In the genomic region with DNA sequence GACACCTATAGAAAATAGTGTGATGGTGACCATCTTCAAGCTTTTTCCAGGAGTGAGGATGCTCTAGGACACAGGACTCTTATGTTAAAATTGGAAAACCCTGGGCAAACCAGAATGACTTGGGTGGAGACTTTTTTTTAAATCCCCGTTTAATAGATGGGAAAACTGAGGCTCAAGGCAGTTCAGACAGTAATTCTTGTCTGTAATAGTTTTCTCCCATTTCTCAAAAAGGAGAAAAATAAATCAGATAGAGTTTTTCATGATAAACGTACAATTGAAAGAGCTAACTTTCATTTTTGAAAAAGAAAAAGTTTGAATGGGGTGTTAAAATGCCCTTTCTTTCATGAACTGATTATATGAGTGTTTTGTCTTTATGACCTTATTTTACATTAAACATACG, we compare ENCODE assay signal across 26 cellular contexts. TPM values are rescaled to one million over a fixed set of nuclear protein-coding genes. Genes with fewer than 3 reads are reported as not detected.
DNase-seq lines count a peak whose midpoint lies in the region; ATAC-seq and TF ChIP-seq lines count a peak whose summit lies in the region.
"Had no signal": no experiment of that assay in that cellular context is flagged by ENCODE, and none has a peak within 500 bp of the region (broad histone marks: within the 10 kb centered on the region; RNA-seq: fewer than 3 reads in every experiment).

No MANE protein-coding gene starts in this region.

- H3K4me2 ChIP-seq in OCI-LY3 (ENCODE audit: low read length), result peak overlapping the region; percentile 90

- H3K4me3 ChIP-seq in OCI-LY3 (ENCODE audit: low read length) (peak overlapping the region; percentile 72), adipocyte (ENCODE audit: low read length) (no peak overlapping the region), uterus (no peak overlapping the region)
- H3K4me3 ChIP-seq: colonic mucosa, lower lobe of right lung, ovary, SK-N-MC had no signal

- POLR2A ChIA-PET in activated CD4-positive, alpha-beta memory T cell treated with anti-CD3 and anti-CD28 coated beads for 36 hours (lab: Charles Lee), result no interaction called here
- POLR2A ChIA-PET in activated CD4-positive, alpha-beta memory T cell treated with anti-CD3 and anti-CD28 coated beads, Interleukin-2, amount 10 ng/mL, durations not matched to agents 7 days and 5 days (lab: Charles Lee), result no interaction called here

- no peak for TF ChIP-seq POLR2A in uterus (IDR thresholded peaks at IDR 0.05)

- peak overlapping the region; percentile 65 for H3K9ac ChIP-seq in OCI-LY3 (ENCODE audit: low read length)
- peak overlapping the region; percentile 1 for H3K9ac ChIP-seq in adipocyte (ENCODE audit: low read length)

- peak overlapping the region; percentile 18 for H3K27ac Mint-ChIP-seq in activated CD4-positive, alpha-beta memory T cell treated with anti-CD3 and anti-CD28 coated beads for 36 hours
- H3K27ac Mint-ChIP-seq in activated CD4-positive, alpha-beta memory T cell treated with anti-CD3 and anti-CD28 coated beads, Interleukin-2, amount 10 ng/mL, durations not matched to agents 7 days and 5 days, result no peak overlapping the region
- H3K27ac Mint-ChIP-seq in stimulated activated effector memory CD8-positive, alpha-beta T cell treated with anti-CD3 and anti-CD28 coated beads, Interleukin-12 subunit alpha, Interleukin-12 subunit beta, amount 100 ng/mL, for 72 hours, result peak overlapping the region; percentile 77
- H3K27ac Mint-ChIP-seq: activated naive CD4-positive, alpha-beta T cell treated with anti-CD3 and anti-CD28 coated beads for 36 hours; nephron progenitor cell; T-helper 1 cell treated with Interleukin-12 subunit alpha and Interleukin-12 subunit beta and Interleukin-4 antibody, amounts not matched to agents 30 μg/mL and 1 μg/mL, for 36 hours had no signal

- no peak for DNase-seq in activated CD4-positive, alpha-beta memory T cell treated with anti-CD3 and anti-CD28 coated beads for 36 hours
- DNase-seq in activated CD4-positive, alpha-beta memory T cell treated with anti-CD3 and anti-CD28 coated beads, Interleukin-2, amount 10 ng/mL, durations not matched to agents 7 days and 5 days, result no peak
- DNase-seq in adipocyte (ENCODE audit: low read depth), result no peak
- no peak for DNase-seq in stimulated activated effector memory CD8-positive, alpha-beta T cell treated with anti-CD3 and anti-CD28 coated beads, Interleukin-12 subunit alpha, Interleukin-12 subunit beta, amount 100 ng/mL, for 72 hours (ENCODE audit: low spot score in 2 of 2)
- no peak for DNase-seq in uterus
- DNase-seq in DMS79 (lab: John Stamatoyannopoulos, UW), result no peak
- DNase-seq: activated CD4-positive, alpha-beta T cell treated with anti-CD3 and anti-CD28 coated beads for 1 hour; colonic mucosa; DMS53; effector memory CD4-positive, alpha-beta T cell; GF-D8; kidney glomerular epithelial cell; lower lobe of right lung; NCI-H1417 treated with DMSO at 0.1 percent for 48 hours; NCI-H2081; NCI-H226; NCI-H748 treated with DMSO at 0.1 percent for 48 hours; nephron progenitor cell; ovary had no signal

- H3K36me3 Mint-ChIP-seq in activated CD4-positive, alpha-beta memory T cell treated with anti-CD3 and anti-CD28 coated beads for 36 hours, result no peaks in the 10 kb centered on the region
- no peaks in the 10 kb centered on the region for H3K36me3 Mint-ChIP-seq in activated CD4-positive, alpha-beta memory T cell treated with anti-CD3 and anti-CD28 coated beads, Interleukin-2, amount 10 ng/mL, durations not matched to agents 7 days and 5 days (ENCODE audit: low read depth)
- no peaks in the 10 kb centered on the region for H3K36me3 Mint-ChIP-seq in stimulated activated effector memory CD8-positive, alpha-beta T cell treated with anti-CD3 and anti-CD28 coated beads, Interleukin-12 subunit alpha, Interleukin-12 subunit beta, amount 100 ng/mL, for 72 hours

- CTCF ChIA-PET in activated CD4-positive, alpha-beta memory T cell treated with anti-CD3 and anti-CD28 coated beads for 36 hours (lab: Charles Lee), result interaction anchor here (0.7 to 1.9 kb wide), 8 partner anchors 10 to 378 kb away, joined by 3 to 8 read pairs (median 3); no protein-coding TSS in a partner anchor
- CTCF ChIA-PET in activated CD4-positive, alpha-beta memory T cell treated with anti-CD3 and anti-CD28 coated beads, Interleukin-2, amount 10 ng/mL, durations not matched to agents 7 days and 5 days (lab: Charles Lee), result interaction anchor here (0.9 to 1.8 kb wide), 8 partner anchors 8 to 516 kb away, joined by 3 to 8 read pairs (median 3); no protein-coding TSS in a partner anchor

- H3K79me2 ChIP-seq in OCI-LY3 (ENCODE audit: low read length), result no peaks in the 10 kb centered on the region

- peaks cover 13% of the 10 kb centered on the region for H3K4me1 Mint-ChIP-seq in activated CD4-positive, alpha-beta memory T cell treated with anti-CD3 and anti-CD28 coated beads for 36 hours (ENCODE audit: low read depth)
- H3K4me1 Mint-ChIP-seq in activated CD4-positive, alpha-beta memory T cell treated with anti-CD3 and anti-CD28 coated beads, Interleukin-2, amount 10 ng/mL, durations not matched to agents 7 days and 5 days, result peaks cover 30% of the 10 kb centered on the region
- peaks cover 27% of the 10 kb centered on the region for H3K4me1 Mint-ChIP-seq in stimulated activated effector memory CD8-positive, alpha-beta T cell treated with anti-CD3 and anti-CD28 coated beads, Interleukin-12 subunit alpha, Interleukin-12 subunit beta, amount 100 ng/mL, for 72 hours

- no peak for ATAC-seq in stimulated activated effector memory CD8-positive, alpha-beta T cell treated with anti-CD3 and anti-CD28 coated beads, Interleukin-12 subunit alpha, Interleukin-12 subunit beta, amount 100 ng/mL, for 72 hours
- ATAC-seq in GM21423 (IDR thresholded peaks at IDR 0.05; ENCODE audit: unreplicated experiment), result no peak
- ATAC-seq: lower lobe of right lung had no signal

- H3K27ac ChIP-seq in OCI-LY3 (ENCODE audit: low read length), result peak overlapping the region; percentile 85
- no peak overlapping the region for H3K27ac ChIP-seq in uterus
- H3K27ac ChIP-seq: 22Rv1, colonic mucosa, lower lobe of right lung, ovary, SK-N-MC had no signal

- H4K20me1 ChIP-seq in OCI-LY3 (ENCODE audit: insufficient read depth, low read length), result no peaks in the 10 kb centered on the region

- H2AFZ ChIP-seq in OCI-LY3 (ENCODE audit: low read depth, low read length), result peak overlapping the region; percentile 70; the same call in 1 of the 2 replicates

- H3K9me3 ChIP-seq in OCI-LY3 (ENCODE audit: insufficient read depth, low read length) (no peaks in the 10 kb centered on the region), adipocyte (ENCODE audit: control insufficient read depth, low read length) (no peaks in the 10 kb centered on the region), uterus (no peaks in the 10 kb centered on the region)
- H3K9me3 ChIP-seq: colonic mucosa, lower lobe of right lung, ovary had no signal

- H3K27me3 ChIP-seq in OCI-LY3 (ENCODE audit: low read depth, low read length) (no peaks in the 10 kb centered on the region), adipocyte (replicated peaks; ENCODE audit: control insufficient read depth, insufficient read depth, low read length) (no peaks in the 10 kb centered on the region), uterus (no peaks in the 10 kb centered on the region)
- H3K27me3 ChIP-seq: colonic mucosa, ovary had no signal

- H3K27me3 Mint-ChIP-seq in activated CD4-positive, alpha-beta memory T cell treated with anti-CD3 and anti-CD28 coated beads for 36 hours, result peaks cover 3% of the 10 kb centered on the region
- peaks cover 3% of the 10 kb centered on the region for H3K27me3 Mint-ChIP-seq in activated CD4-positive, alpha-beta memory T cell treated with anti-CD3 and anti-CD28 coated beads, Interleukin-2, amount 10 ng/mL, durations not matched to agents 7 days and 5 days

- no peak overlapping the region for H3K4me3 Mint-ChIP-seq in activated CD4-positive, alpha-beta memory T cell treated with anti-CD3 and anti-CD28 coated beads for 36 hours
- no peak overlapping the region for H3K4me3 Mint-ChIP-seq in activated CD4-positive, alpha-beta memory T cell treated with anti-CD3 and anti-CD28 coated beads, Interleukin-2, amount 10 ng/mL, durations not matched to agents 7 days and 5 days
- H3K4me3 Mint-ChIP-seq in stimulated activated effector memory CD8-positive, alpha-beta T cell treated with anti-CD3 and anti-CD28 coated beads, Interleukin-12 subunit alpha, Interleukin-12 subunit beta, amount 100 ng/mL, for 72 hours, result peak overlapping the region; percentile 48
- H3K4me3 Mint-ChIP-seq: activated naive CD4-positive, alpha-beta T cell treated with anti-CD3 and anti-CD28 coated beads for 36 hours; nephron progenitor cell; T-helper 1 cell treated with Interleukin-12 subunit alpha and Interleukin-12 subunit beta and Interleukin-4 antibody, amounts not matched to agents 30 μg/mL and 1 μg/mL, for 36 hours had no signal

- TF ChIP-seq CTCF in OCI-LY3 (IDR thresholded peaks at IDR 0.05; ENCODE audit: low read depth, low read length), result no peak
- no peak for TF ChIP-seq CTCF in uterus (IDR thresholded peaks at IDR 0.05)

- intact Hi-C loops in activated CD4-positive, alpha-beta memory T cell treated with anti-CD3 and anti-CD28 coated beads for 36 hours (cut with micrococcal nuclease), result loop anchor here (2.0 to 5.0 kb wide), 2 partner anchors 115 to 486 kb away; no protein-coding TSS in a partner anchor
- intact Hi-C loops in uterus (cut with DNase I; ENCODE audit: low total_unique reads), result no loop called here

- no peaks in the 10 kb centered on the region for H3K36me3 ChIP-seq in OCI-LY3 (replicated peaks; ENCODE audit: low read depth, low read length)
- H3K36me3 ChIP-seq in adipocyte (ENCODE audit: control insufficient read depth, insufficient read depth, low read length, severe bottlenecking), result no peaks in the 10 kb centered on the region
- H3K36me3 ChIP-seq in uterus, result no peaks in the 10 kb centered on the region
- H3K36me3 ChIP-seq: colonic mucosa, lower lobe of right lung, ovary had no signal

- H3K9me3 Mint-ChIP-seq in activated CD4-positive, alpha-beta memory T cell treated with anti-CD3 and anti-CD28 coated beads for 36 hours, result no peaks in the 10 kb centered on the region
- no peaks in the 10 kb centered on the region for H3K9me3 Mint-ChIP-seq in activated CD4-positive, alpha-beta memory T cell treated with anti-CD3 and anti-CD28 coated beads, Interleukin-2, amount 10 ng/mL, durations not matched to agents 7 days and 5 days
- H3K9me3 Mint-ChIP-seq in stimulated activated effector memory CD8-positive, alpha-beta T cell treated with anti-CD3 and anti-CD28 coated beads, Interleukin-12 subunit alpha, Interleukin-12 subunit beta, amount 100 ng/mL, for 72 hours, result no peaks in the 10 kb centered on the region
- H3K9me3 Mint-ChIP-seq: activated naive CD4-positive, alpha-beta T cell treated with anti-CD3 and anti-CD28 coated beads for 36 hours; nephron progenitor cell; T-helper 1 cell treated with Interleukin-12 subunit alpha and Interleukin-12 subunit beta and Interleukin-4 antibody, amounts not matched to agents 30 μg/mL and 1 μg/mL, for 36 hours had no signal

- H3K4me1 ChIP-seq in OCI-LY3 (ENCODE audit: low read length) (peaks cover 65% of the 10 kb centered on the region), adipocyte (ENCODE audit: control insufficient read depth, insufficient read depth, low read length) (peaks cover 28% of the 10 kb centered on the region), uterus (no peaks in the 10 kb centered on the region)
- H3K4me1 ChIP-seq: lower lobe of right lung had no signal

RNA-seq across cellular contexts. Expression of gene BCAS1, which starts 6.8 kb away (rescaled TPM):
- under 1 TPM; 0.07 to 0.17 TPM for total RNA-seq in activated CD4-positive, alpha-beta memory T cell treated with anti-CD3 and anti-CD28 coated beads for 36 hours
- total RNA-seq in activated CD4-positive, alpha-beta memory T cell treated with anti-CD3 and anti-CD28 coated beads, Interleukin-2, amount 10 ng/mL, durations not matched to agents 7 days and 5 days, result not detected
- total RNA-seq in uterus, result under 1 TPM in 2 of 4 donors, not detected in 2; 0.29 to 0.83 TPM
- total RNA-seq: bronchial epithelial cell had no signal
